8 cellular contexts compared by ENCODE assay signal in genomic region chr9:68895741-68896478, GRCh38.
DNase-seq lines count a peak whose midpoint lies in the region; ATAC-seq and TF ChIP-seq lines count a peak whose summit lies in the region.

No MANE protein-coding gene starts in this region.

- H3K4me2 ChIP-seq in Karpas-422 (ENCODE audit: low read depth, low read length, poor library complexity, severe bottlenecking), result no peak overlapping the region

- no peaks in the 10 kb centered on the region for H4K20me1 ChIP-seq in Karpas-422 (ENCODE audit: insufficient read depth, low read depth, low read length)

- H3K27me3 ChIP-seq in Karpas-422 (ENCODE audit: low read length), result no peaks in the 10 kb centered on the region

- H3K4me1 Mint-ChIP-seq in activated B cell treated with CpG ODN at 0.5 μM for 24 hours (peaks cover 58% of the 10 kb centered on the region), neural crest cell (peaks cover 35% of the 10 kb centered on the region)

- H3K27ac ChIP-seq in Karpas-422 (ENCODE audit: low read length), result no peak overlapping the region

- H3K4me1 ChIP-seq in Karpas-422 (ENCODE audit: low read length), result no peaks in the 10 kb centered on the region

- H2AFZ ChIP-seq in Karpas-422 (ENCODE audit: low read length), result no peak overlapping the region

- no peaks in the 10 kb centered on the region for H3K9me3 Mint-ChIP-seq in activated B cell treated with CpG ODN at 0.5 μM for 24 hours
- no peaks in the 10 kb centered on the region for H3K9me3 Mint-ChIP-seq in neural crest cell

- POLR2A ChIA-PET in activated B cell treated with CpG ODN at 0.5 μM for 24 hours (lab: Charles Lee), result interaction anchor here (1.1 kb wide), 1 partner anchor 139 kb away, joined by 3 read pairs; the partner anchor contains the start of gene FXN

- no peaks in the 10 kb centered on the region for H3K9me3 ChIP-seq in Karpas-422 (ENCODE audit: low read length)

- CTCF ChIA-PET in activated B cell treated with CpG ODN at 0.5 μM for 24 hours (lab: Charles Lee), result no interaction called here

- H3K27me3 Mint-ChIP-seq in activated B cell treated with CpG ODN at 0.5 μM for 24 hours (no peaks in the 10 kb centered on the region), neural crest cell (ENCODE audit: low read depth) (peaks cover 4% of the 10 kb centered on the region)

- H3K4me3 Mint-ChIP-seq in activated B cell treated with CpG ODN at 0.5 μM for 24 hours (peak overlapping the region; percentile 60), neural crest cell (no peak overlapping the region)

- intact Hi-C loops in activated B cell treated with CpG ODN at 0.5 μM for 24 hours (cut with micrococcal nuclease), result loop anchor here (2.0 to 10.0 kb wide), 3 partner anchors 23 to 101 kb away; no protein-coding TSS in a partner anchor

- no peaks in the 10 kb centered on the region for H3K36me3 ChIP-seq in Karpas-422 (ENCODE audit: insufficient read depth, low read length)

- no peak overlapping the region for H3K9ac ChIP-seq in Karpas-422 (ENCODE audit: low read length)

- H3K36me3 Mint-ChIP-seq in activated B cell treated with CpG ODN at 0.5 μM for 24 hours (ENCODE audit: low read depth) (peaks cover 35% of the 10 kb centered on the region), neural crest cell (ENCODE audit: low read depth) (no peaks in the 10 kb centered on the region)

- ATAC-seq in GM18909 (IDR thresholded peaks at IDR 0.05; ENCODE audit: poor library complexity, unreplicated experiment) (peak; percentile 95), HG02763 (IDR thresholded peaks at IDR 0.05; ENCODE audit: unreplicated experiment) (peak; percentile 87), activated B cell treated with CpG ODN at 0.5 μM for 24 hours (ENCODE audit: low read depth) (peak; percentile 89)

- H3K9me2 ChIP-seq in Karpas-422 (replicated peaks; ENCODE audit: insufficient read depth, low read length), result no peaks in the 10 kb centered on the region

- H3K79me2 ChIP-seq in Karpas-422 (ENCODE audit: low read length), result no peaks in the 10 kb centered on the region

- H3K4me3 ChIP-seq in Karpas-422 (ENCODE audit: low read length), result no peak overlapping the region

- no peak for DNase-seq in activated B cell treated with CpG ODN at 0.5 μM for 24 hours
- no peak for DNase-seq in neural crest cell (ENCODE audit: low read depth, low spot score)
- no peak for DNase-seq in RKO (ENCODE audit: low spot score)
- DNase-seq in MV-4-11 (lab: John Stamatoyannopoulos, UW), result no peak
- DNase-seq in Karpas-422, result no peak
- no peak for DNase-seq in NCI-H2107 (lab: John Stamatoyannopoulos, UW)

- H3K27ac Mint-ChIP-seq in activated B cell treated with CpG ODN at 0.5 μM for 24 hours (peak overlapping the region; percentile 84), neural crest cell (ENCODE audit: unreplicated experiment) (peak overlapping the region; percentile 39)

- TF ChIP-seq CTCF in activated B cell treated with CpG ODN at 0.5 μM for 24 hours (IDR thresholded peaks at IDR 0.05), result no peak
- TF ChIP-seq CTCF in neural crest cell (conservative IDR thresholded peaks at IDR 0.05), result no peak
